22 cellular contexts compared by ENCODE assay signal in the genomic region with DNA sequence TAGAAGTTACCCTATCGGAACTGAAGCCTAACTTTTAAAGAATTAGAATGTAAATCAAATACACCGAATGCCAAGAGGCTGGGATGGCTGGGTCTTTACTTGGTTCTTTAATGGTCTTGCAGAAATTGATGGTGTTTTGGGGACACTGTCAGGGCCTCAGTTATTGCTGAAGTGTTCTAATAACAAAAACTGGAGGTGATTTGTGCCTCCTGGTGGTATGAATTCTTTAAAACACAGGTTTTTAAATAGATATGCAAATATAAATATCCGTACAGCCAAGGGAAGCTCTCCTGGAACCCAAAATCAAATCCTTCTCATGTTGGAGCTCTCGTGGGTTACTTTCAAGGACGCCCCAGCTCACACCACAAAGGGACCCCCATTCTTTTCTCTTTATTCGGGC. TPM values are rescaled to one million over a fixed set of nuclear protein-coding genes. Genes with fewer than 3 reads are reported as not detected.
"Had no signal": no experiment of that assay in that cellular context is flagged by ENCODE, and none has a peak within 500 bp of the region (broad histone marks: within the 10 kb centered on the region; RNA-seq: fewer than 3 reads in every experiment).

No MANE protein-coding gene starts in this region.

- H3K4me3 ChIP-seq: gastrocnemius medialis, heart left ventricle, lower lobe of right lung, psoas muscle had no signal

- H3K9me3 ChIP-seq: gastrocnemius medialis, heart left ventricle, lower lobe of right lung, psoas muscle had no signal

- H3K36me3 ChIP-seq: gastrocnemius medialis, heart left ventricle, lower lobe of right lung had no signal

- H3K27ac Mint-ChIP-seq: activated B cell treated with CpG ODN at 0.5 μM for 24 hours; activated CD4-positive, alpha-beta T cell treated with anti-CD3 and anti-CD28 coated beads, Interleukin-2, amount 10 ng/mL, durations not matched to agents 7 days and 5 days; activated naive CD8-positive, alpha-beta T cell; dendritic cell treated with granulocyte-macrophage colony-stimulating factor and Interleukin-4, amounts not matched to agents 40 ng/mL and 50 ng/mL, for 4 days; effector memory CD8-positive, alpha-beta T cell; stimulated activated naive CD8-positive, alpha-beta T cell treated with anti-CD3 and anti-CD28 coated beads, Interleukin-15, Interleukin-2, amounts not matched to agents 100 ng/mL and 50 ng/mL, for 24 hours; type B pancreatic cell had no signal

- ATAC-seq: effector memory CD8-positive, alpha-beta T cell; gastrocnemius medialis; heart left ventricle; left cardiac atrium; lower lobe of right lung; psoas muscle; sciatic nerve had no signal

- H3K27me3 Mint-ChIP-seq: activated B cell treated with CpG ODN at 0.5 μM for 24 hours; activated CD4-positive, alpha-beta T cell treated with anti-CD3 and anti-CD28 coated beads, Interleukin-2, amount 10 ng/mL, durations not matched to agents 7 days and 5 days; activated naive CD8-positive, alpha-beta T cell; brain; dendritic cell treated with granulocyte-macrophage colony-stimulating factor and Interleukin-4, amounts not matched to agents 40 ng/mL and 50 ng/mL, for 4 days; effector memory CD8-positive, alpha-beta T cell; stimulated activated naive CD8-positive, alpha-beta T cell treated with anti-CD3 and anti-CD28 coated beads, Interleukin-15, Interleukin-2, amounts not matched to agents 100 ng/mL and 50 ng/mL, for 24 hours; type B pancreatic cell had no signal

- H3K9me3 Mint-ChIP-seq: activated CD4-positive, alpha-beta T cell treated with anti-CD3 and anti-CD28 coated beads, Interleukin-2, amount 10 ng/mL, durations not matched to agents 7 days and 5 days; brain; dendritic cell treated with granulocyte-macrophage colony-stimulating factor and Interleukin-4, amounts not matched to agents 40 ng/mL and 50 ng/mL, for 4 days; effector memory CD8-positive, alpha-beta T cell; nephron; stimulated activated naive CD8-positive, alpha-beta T cell treated with anti-CD3 and anti-CD28 coated beads, Interleukin-15, Interleukin-2, amounts not matched to agents 100 ng/mL and 50 ng/mL, for 24 hours; type B pancreatic cell had no signal

- DNase-seq: activated B cell treated with CpG ODN at 0.5 μM for 24 hours; activated CD4-positive, alpha-beta T cell treated with anti-CD3 and anti-CD28 coated beads, Interleukin-2, amount 10 ng/mL, durations not matched to agents 7 days and 5 days; activated CD8-positive, alpha-beta memory T cell treated with anti-CD3 and anti-CD28 coated beads for 24 hours; activated gamma-delta T cell treated with Interleukin-2 at 50 U/mL for 16 hours; amygdala; effector memory CD8-positive, alpha-beta T cell; gastrocnemius medialis; heart left ventricle; left cardiac atrium; lower lobe of right lung; nucleus accumbens; psoas muscle had no signal

- H3K4me3 Mint-ChIP-seq: activated B cell treated with CpG ODN at 0.5 μM for 24 hours; activated CD4-positive, alpha-beta T cell treated with anti-CD3 and anti-CD28 coated beads, Interleukin-2, amount 10 ng/mL, durations not matched to agents 7 days and 5 days; activated naive CD8-positive, alpha-beta T cell; brain; dendritic cell treated with granulocyte-macrophage colony-stimulating factor and Interleukin-4, amounts not matched to agents 40 ng/mL and 50 ng/mL, for 4 days; effector memory CD8-positive, alpha-beta T cell; nephron; stimulated activated naive CD8-positive, alpha-beta T cell treated with anti-CD3 and anti-CD28 coated beads, Interleukin-15, Interleukin-2, amounts not matched to agents 100 ng/mL and 50 ng/mL, for 24 hours; type B pancreatic cell had no signal

- H3K4me1 Mint-ChIP-seq: activated B cell treated with CpG ODN at 0.5 μM for 24 hours; activated CD4-positive, alpha-beta T cell treated with anti-CD3 and anti-CD28 coated beads, Interleukin-2, amount 10 ng/mL, durations not matched to agents 7 days and 5 days had no signal

- H3K27ac ChIP-seq: heart left ventricle, lower lobe of right lung, psoas muscle had no signal

- H3K4me1 ChIP-seq: lower lobe of right lung had no signal

- H3K27me3 ChIP-seq: gastrocnemius medialis, heart left ventricle had no signal

RNA-seq across cellular contexts. Expression of gene CLDN25, which starts 54.2 kb away (rescaled TPM):
- total RNA-seq: activated B cell treated with CpG ODN at 0.5 μM for 24 hours; activated CD4-positive, alpha-beta T cell treated with anti-CD3 and anti-CD28 coated beads, Interleukin-2, amount 10 ng/mL, durations not matched to agents 7 days and 5 days; fibroblast of lung; gastrocnemius medialis; heart left ventricle; left cardiac atrium; lower lobe of right lung; psoas muscle; sciatic nerve; T-helper 2 cell treated with Interferon-gamma antibody and Interleukin-4, amounts not matched to agents 100 ng/mL and 5 ng/mL, for 36 hours; temporal lobe had no signal
